18 cellular contexts compared by ENCODE assay signal in genomic region chr3:15279200-15279599, GRCh38. TPM values are rescaled to one million over a fixed set of nuclear protein-coding genes. Genes with fewer than 3 reads are reported as not detected.
DNase-seq lines count a peak whose midpoint lies in the region; ATAC-seq and TF ChIP-seq lines count a peak whose summit lies in the region.
"Had no signal": no experiment of that assay in that cellular context is flagged by ENCODE, and none has a peak within 500 bp of the region (broad histone marks: within the 10 kb centered on the region; RNA-seq: fewer than 3 reads in every experiment).

No MANE protein-coding gene starts in this region.

- H3K27ac ChIP-seq in heart right ventricle (no peak overlapping the region), dorsolateral prefrontal cortex (peak overlapping the region in 41 of 59 donors; percentile 3 to 93 (median 81))
- H3K27ac ChIP-seq: A549 had no signal

- H3K36me3 ChIP-seq in heart right ventricle = peaks cover 0 to 9% (median 0%) of the 10 kb centered on the region in 9 donors

- TF ChIP-seq CTCF in heart right ventricle (IDR thresholded peaks at IDR 0.05) (no peak), dorsolateral prefrontal cortex (IDR thresholded peaks at IDR 0.05 in 54 of 56, conservative IDR thresholded peaks at IDR 0.05 in 2 of 56; ENCODE audit: low read depth in 1 of 56, partially characterized antibody in 56 of 56) (no peak)

- H3K4me3 Mint-ChIP-seq in natural killer cell treated with Interleukin-12 subunit alpha and Interleukin-12 subunit beta and Interleukin-15 and Interleukin-18, amount 100 ng/mL, for 72 hours = no peak overlapping the region
- H3K4me3 Mint-ChIP-seq in activated CD4-positive, alpha-beta memory T cell treated with anti-CD3 and anti-CD28 coated beads, Interleukin-2, amount 10 ng/mL, durations not matched to agents 7 days and 5 days = no peak overlapping the region

- H3K27ac Mint-ChIP-seq in natural killer cell treated with Interleukin-12 subunit alpha and Interleukin-12 subunit beta and Interleukin-15 and Interleukin-18, amount 100 ng/mL, for 72 hours = peak overlapping the region; percentile 91 to 98
- no peak overlapping the region for H3K27ac Mint-ChIP-seq in activated CD4-positive, alpha-beta memory T cell treated with anti-CD3 and anti-CD28 coated beads, Interleukin-2, amount 10 ng/mL, durations not matched to agents 7 days and 5 days

- POLR2A ChIA-PET in activated CD4-positive, alpha-beta memory T cell treated with anti-CD3 and anti-CD28 coated beads, Interleukin-2, amount 10 ng/mL, durations not matched to agents 7 days and 5 days (lab: Charles Lee) = interaction anchor here (0.6 to 1.3 kb wide), 2 partner anchors 10 to 14 kb away, joined by 3 to 4 read pairs; no protein-coding TSS in a partner anchor

- WGBS in heart right ventricle, 2 donors = 82% methylated on average over 4 of the region's 4 CpGs

- peak; percentile 9 for DNase-seq in cardiac septum (ENCODE audit: low spot score)
- no peak for DNase-seq in heart right ventricle
- DNase-seq in dorsolateral prefrontal cortex = no peak
- DNase-seq in natural killer cell treated with Interleukin-12 subunit alpha and Interleukin-12 subunit beta and Interleukin-15 and Interleukin-18, amount 100 ng/mL, for 72 hours (ENCODE audit: low spot score) = no peak
- no peak for DNase-seq in activated CD4-positive, alpha-beta memory T cell treated with anti-CD3 and anti-CD28 coated beads, Interleukin-2, amount 10 ng/mL, durations not matched to agents 7 days and 5 days
- no peak for DNase-seq in RPMI8226
- DNase-seq: DMS 273 treated with DMSO at 0.1 percent for 48 hours, GF-D8, GOT3, KG1, NCI-H1436, NCI-H2029 treated with DMSO at 0.1 percent for 48 hours, NCI-H2171 treated with DMSO at 0.1 percent for 48 hours, NCI-H774, Right ventricle myocardium superior had no signal

- H3K4me3 ChIP-seq in heart right ventricle (no peak overlapping the region), dorsolateral prefrontal cortex (no peak overlapping the region)
- H3K4me3 ChIP-seq: A549 had no signal

- ATAC-seq in heart right ventricle = no peak
- ATAC-seq in natural killer cell treated with Interleukin-12 subunit alpha and Interleukin-12 subunit beta and Interleukin-15 and Interleukin-18, amount 100 ng/mL, for 72 hours = no peak
- no peak for ATAC-seq in HG02973 (IDR thresholded peaks at IDR 0.05; ENCODE audit: unreplicated experiment)
- ATAC-seq: Panc1 had no signal

- H3K9me3 Mint-ChIP-seq in natural killer cell treated with Interleukin-12 subunit alpha and Interleukin-12 subunit beta and Interleukin-15 and Interleukin-18, amount 100 ng/mL, for 72 hours = no peaks in the 10 kb centered on the region
- no peaks in the 10 kb centered on the region for H3K9me3 Mint-ChIP-seq in activated CD4-positive, alpha-beta memory T cell treated with anti-CD3 and anti-CD28 coated beads, Interleukin-2, amount 10 ng/mL, durations not matched to agents 7 days and 5 days

- CTCF ChIA-PET in activated CD4-positive, alpha-beta memory T cell treated with anti-CD3 and anti-CD28 coated beads, Interleukin-2, amount 10 ng/mL, durations not matched to agents 7 days and 5 days (lab: Charles Lee) = interaction anchor here (0.6 to 7.6 kb wide), 6 partner anchors 10 to 126 kb away, joined by 3 to 28 read pairs (median 4); partner anchors contain the start of gene SH3BP5

- peaks cover 4% of the 10 kb centered on the region for H3K36me3 Mint-ChIP-seq in natural killer cell treated with Interleukin-12 subunit alpha and Interleukin-12 subunit beta and Interleukin-15 and Interleukin-18, amount 100 ng/mL, for 72 hours
- H3K36me3 Mint-ChIP-seq in activated CD4-positive, alpha-beta memory T cell treated with anti-CD3 and anti-CD28 coated beads, Interleukin-2, amount 10 ng/mL, durations not matched to agents 7 days and 5 days (ENCODE audit: low read depth) = peaks cover 20% of the 10 kb centered on the region

- peaks cover 0 to 40% (median 3%) of the 10 kb centered on the region in 9 donors for H3K4me1 ChIP-seq in heart right ventricle
- H3K4me1 ChIP-seq: A549 had no signal

- peaks cover 79 to 83% of the 10 kb centered on the region in 2 donors for H3K4me1 Mint-ChIP-seq in natural killer cell treated with Interleukin-12 subunit alpha and Interleukin-12 subunit beta and Interleukin-15 and Interleukin-18, amount 100 ng/mL, for 72 hours (ENCODE audit: low read depth in 2 of 2)
- peaks cover 55% of the 10 kb centered on the region for H3K4me1 Mint-ChIP-seq in activated CD4-positive, alpha-beta memory T cell treated with anti-CD3 and anti-CD28 coated beads, Interleukin-2, amount 10 ng/mL, durations not matched to agents 7 days and 5 days

- no peaks in the 10 kb centered on the region for H3K9me3 ChIP-seq in heart right ventricle
- H3K9me3 ChIP-seq: A549 had no signal

- no peaks in the 10 kb centered on the region for H3K27me3 Mint-ChIP-seq in natural killer cell treated with Interleukin-12 subunit alpha and Interleukin-12 subunit beta and Interleukin-15 and Interleukin-18, amount 100 ng/mL, for 72 hours
- no peaks in the 10 kb centered on the region for H3K27me3 Mint-ChIP-seq in activated CD4-positive, alpha-beta memory T cell treated with anti-CD3 and anti-CD28 coated beads, Interleukin-2, amount 10 ng/mL, durations not matched to agents 7 days and 5 days

- intact Hi-C loops in cardiac septum (cut with DNase I) = no loop called here
- intact Hi-C loops in heart right ventricle (cut with DNase I) = loop anchor here in 1 of 10 donors (5.0 kb wide), 1 partner anchor 38 kb away; no protein-coding TSS in a partner anchor
- intact Hi-C loops in dorsolateral prefrontal cortex (cut with DNase I) = no loop called here

- no peaks in the 10 kb centered on the region for H3K27me3 ChIP-seq in heart right ventricle
- H3K27me3 ChIP-seq in dorsolateral prefrontal cortex = no peaks in the 10 kb centered on the region

RNA-seq across cellular contexts. Expression of gene SH3BP5, which starts 53.2 kb away (rescaled TPM):
- total RNA-seq in cardiac septum (11.4 TPM), heart right ventricle (10 to 100 TPM in 4 of 10 donors, 1 to 10 TPM in 6; 6.7 to 22.4 (median 9.4) TPM), dorsolateral prefrontal cortex (100 to 1,000 TPM in 1 of 120 experiments, 10 to 100 TPM in 119; 30.2 to 111 (median 66.8) TPM)
- polyA plus RNA-seq in heart right ventricle = 10 to 100 TPM in 1 of 2 donors, 1 to 10 TPM in 1; 9.9 to 11.4 TPM
- total RNA-seq in natural killer cell treated with Interleukin-12 subunit alpha and Interleukin-12 subunit beta and Interleukin-15 and Interleukin-18, amount 100 ng/mL, for 72 hours = 100 to 1,000 TPM in 1 of 2 donors, 10 to 100 TPM in 1; 58.5 to 165 TPM
- total RNA-seq in activated CD4-positive, alpha-beta memory T cell treated with anti-CD3 and anti-CD28 coated beads, Interleukin-2, amount 10 ng/mL, durations not matched to agents 7 days and 5 days = 10 to 100 TPM; 39.0 to 40.9 TPM

Comparison
In these comparisons a context has a peak if more than half of its experiments do, and no peak if none do; other contexts are left out.
1. H3K27ac ChIP-seq: peak in dorsolateral prefrontal cortex (41 of 59); none in heart right ventricle (0 of 10).